Comparison of ENCODE assay signal across 24 cellular contexts in genomic region chrX:119069128-119069527, GRCh38. TPM values are rescaled to one million over a fixed set of nuclear protein-coding genes. Genes with fewer than 3 reads are reported as not detected.
"Had no signal": no experiment of that assay in that cellular context is flagged by ENCODE, and none has a peak within 500 bp of the region (broad histone marks: within the 10 kb centered on the region; RNA-seq: fewer than 3 reads in every experiment).

No MANE protein-coding gene starts in this region.

- ATAC-seq: activated CD4-positive, CD25-positive, alpha-beta regulatory T cell treated with anti-CD3 and anti-CD28 coated beads, Interleukin-2, amount 50 U/mL, for 24 hours had no signal

- H3K9me3 Mint-ChIP-seq: activated CD4-positive, alpha-beta T cell treated with anti-CD3 and anti-CD28 coated beads, Interleukin-2, amount 10 ng/mL, durations not matched to agents 24 days and 14 days; activated naive CD4-positive, alpha-beta T cell treated with anti-CD3 and anti-CD28 coated beads, Interleukin-2, amount 10 ng/mL, durations not matched to agents 7 days and 5 days; T-helper 1 cell treated with Interleukin-12 subunit alpha and Interleukin-12 subunit beta and Interleukin-4 antibody, amounts not matched to agents 30 μg/mL and 1 μg/mL, for 36 hours had no signal

- H3K27ac ChIP-seq: brain microvascular endothelial cell, cardiac muscle cell, Peyer's patch, SJSA1 had no signal

- H3K4me3 ChIP-seq: cardiac muscle cell, MG63, Peyer's patch, SJSA1 had no signal

- DNase-seq: activated CD4-positive, alpha-beta T cell treated with anti-CD3 and anti-CD28 coated beads, Interleukin-2, amount 10 ng/mL, durations not matched to agents 24 days and 14 days; activated CD4-positive, alpha-beta T cell treated with anti-CD3 and anti-CD28 coated beads, Interleukin-2, amount 50 U/mL, for 48 hours; activated gamma-delta T cell; activated naive CD4-positive, alpha-beta T cell treated with anti-CD3 and anti-CD28 coated beads, Interleukin-2, amount 10 ng/mL, durations not matched to agents 7 days and 5 days; amygdala; brain microvascular endothelial cell; MG63; MV-4-11; NCI-H1092 treated with DMSO at 0.1 percent for 48 hours; NCI-H1417 treated with DMSO at 0.1 percent for 48 hours; NCI-H1694; NCI-H2029; NCI-H2107; NCI-H345; NCI-H510A; NCI-H526 treated with DMSO at 0.1 percent for 48 hours; NK-92 treated with Interleukin-12 subunit alpha and Interleukin-12 subunit beta, amount 100 ng/mL, for 24 hours; Peyer's patch; SHP77 had no signal

- H3K4me1 Mint-ChIP-seq: activated CD4-positive, alpha-beta T cell treated with anti-CD3 and anti-CD28 coated beads, Interleukin-2, amount 10 ng/mL, durations not matched to agents 24 days and 14 days; activated naive CD4-positive, alpha-beta T cell treated with anti-CD3 and anti-CD28 coated beads, Interleukin-2, amount 10 ng/mL, durations not matched to agents 7 days and 5 days had no signal

- H3K27me3 ChIP-seq: brain microvascular endothelial cell, cardiac muscle cell, MG63, Peyer's patch, SJSA1 had no signal

- H3K36me3 ChIP-seq: brain microvascular endothelial cell, cardiac muscle cell, MG63, Peyer's patch, SJSA1 had no signal

- H3K4me1 ChIP-seq: Peyer's patch, SJSA1 had no signal

- H3K4me3 Mint-ChIP-seq: activated CD4-positive, alpha-beta T cell treated with anti-CD3 and anti-CD28 coated beads, Interleukin-2, amount 10 ng/mL, durations not matched to agents 24 days and 14 days; activated naive CD4-positive, alpha-beta T cell treated with anti-CD3 and anti-CD28 coated beads, Interleukin-2, amount 10 ng/mL, durations not matched to agents 7 days and 5 days; T-helper 1 cell treated with Interleukin-12 subunit alpha and Interleukin-12 subunit beta and Interleukin-4 antibody, amounts not matched to agents 30 μg/mL and 1 μg/mL, for 36 hours had no signal

- H3K27me3 Mint-ChIP-seq: activated naive CD4-positive, alpha-beta T cell treated with anti-CD3 and anti-CD28 coated beads, Interleukin-2, amount 10 ng/mL, durations not matched to agents 7 days and 5 days had no signal

- H3K27ac Mint-ChIP-seq: activated CD4-positive, alpha-beta T cell treated with anti-CD3 and anti-CD28 coated beads, Interleukin-2, amount 10 ng/mL, durations not matched to agents 24 days and 14 days; activated naive CD4-positive, alpha-beta T cell treated with anti-CD3 and anti-CD28 coated beads, Interleukin-2, amount 10 ng/mL, durations not matched to agents 7 days and 5 days; T-helper 1 cell treated with Interleukin-12 subunit alpha and Interleukin-12 subunit beta and Interleukin-4 antibody, amounts not matched to agents 30 μg/mL and 1 μg/mL, for 36 hours had no signal

- H3K9me3 ChIP-seq: MG63, Peyer's patch, SJSA1 had no signal

- H3K36me3 Mint-ChIP-seq: activated naive CD4-positive, alpha-beta T cell treated with anti-CD3 and anti-CD28 coated beads, Interleukin-2, amount 10 ng/mL, durations not matched to agents 7 days and 5 days had no signal

RNA-seq across cellular contexts. Expression of gene CT47C1, which starts 3.7 kb away (rescaled TPM):
- total RNA-seq: activated CD4-positive, alpha-beta T cell treated with anti-CD3 and anti-CD28 coated beads, Interleukin-2, amount 10 ng/mL, durations not matched to agents 24 days and 14 days; activated CD8-positive, alpha-beta memory T cell treated with anti-CD3 and anti-CD28 coated beads for 36 hours; cardiac muscle cell; Peyer's patch; SJSA1 had no signal

RNA-seq across cellular contexts. Expression of gene KIAA1210, which starts 58.5 kb away (rescaled TPM):
- total RNA-seq: activated CD4-positive, alpha-beta T cell treated with anti-CD3 and anti-CD28 coated beads, Interleukin-2, amount 10 ng/mL, durations not matched to agents 24 days and 14 days; activated CD8-positive, alpha-beta memory T cell treated with anti-CD3 and anti-CD28 coated beads for 36 hours; cardiac muscle cell; Peyer's patch; SJSA1 had no signal
